20 cellular contexts compared by ENCODE assay signal in genomic region chr1:198730952-198731351, GRCh38.
"Had no signal": no experiment of that assay in that cellular context is flagged by ENCODE, and none has a peak within 500 bp of the region (broad histone marks: within the 10 kb centered on the region; RNA-seq: fewer than 3 reads in every experiment).

No MANE protein-coding gene starts in this region.

- H3K4me3 Mint-ChIP-seq: activated CD4-positive, alpha-beta T cell treated with anti-CD3 and anti-CD28 coated beads for 36 hours; brain; neural progenitor cell; T-helper 17 cell; type B pancreatic cell had no signal

- H3K9me3 ChIP-seq: colonic mucosa, left lung, prostate gland, right atrium auricular region, stomach had no signal

- H3K4me3 ChIP-seq: colonic mucosa, left lung, neural progenitor cell, prostate gland, right atrium auricular region, skin epidermis, stomach had no signal

- H3K27ac ChIP-seq: colonic mucosa, left lung, neural progenitor cell, prostate gland, right atrium auricular region, skin epidermis, stomach had no signal

- H3K27ac Mint-ChIP-seq: brain, neural progenitor cell, type B pancreatic cell had no signal

- H3K36me3 Mint-ChIP-seq: brain, neural progenitor cell, type B pancreatic cell had no signal

- H3K9me3 Mint-ChIP-seq: brain, neural progenitor cell, type B pancreatic cell had no signal

- H3K4me1 Mint-ChIP-seq: neural progenitor cell had no signal

- DNase-seq: activated CD4-positive, alpha-beta T cell treated with anti-CD3 and anti-CD28 coated beads for 36 hours; activated CD4-positive, alpha-beta T cell treated with anti-CD3 and anti-CD28 coated beads, Interleukin-2, amount 50 U/mL, for 48 hours; activated gamma-delta T cell treated with Interleukin-2 at 50 U/mL for 16 hours; activated T-cell treated with anti-CD3 and anti-CD28 coated beads, Interleukin-2, amount 50 U/mL, for 48 hours; anterior cingulate cortex; central memory CD4-positive, alpha-beta T cell; colonic mucosa; erythroblast; head of caudate nucleus; left lung; midbrain; stomach; T-helper 17 cell had no signal

- H3K4me2 ChIP-seq: neural progenitor cell had no signal

- ATAC-seq: activated CD4-positive, alpha-beta T cell treated with anti-CD3 and anti-CD28 coated beads for 36 hours; left lung; T-helper 17 cell had no signal

- H3K4me1 ChIP-seq: colonic mucosa, left lung, prostate gland, right atrium auricular region, stomach had no signal

- H3K36me3 ChIP-seq: colonic mucosa, neural progenitor cell, prostate gland, right atrium auricular region, stomach had no signal

- FAIRE-seq: frontal cortex had no signal

- H3K27me3 Mint-ChIP-seq: activated CD4-positive, alpha-beta T cell treated with anti-CD3 and anti-CD28 coated beads for 36 hours; brain; T-helper 17 cell; type B pancreatic cell had no signal

- H3K9ac ChIP-seq: neural progenitor cell had no signal

- H2AFZ ChIP-seq: neural progenitor cell had no signal

- H3K27me3 ChIP-seq: colonic mucosa, left lung, neural progenitor cell, right atrium auricular region, stomach had no signal
